ENCODE assay signal across 9 cellular contexts in the genomic region with DNA sequence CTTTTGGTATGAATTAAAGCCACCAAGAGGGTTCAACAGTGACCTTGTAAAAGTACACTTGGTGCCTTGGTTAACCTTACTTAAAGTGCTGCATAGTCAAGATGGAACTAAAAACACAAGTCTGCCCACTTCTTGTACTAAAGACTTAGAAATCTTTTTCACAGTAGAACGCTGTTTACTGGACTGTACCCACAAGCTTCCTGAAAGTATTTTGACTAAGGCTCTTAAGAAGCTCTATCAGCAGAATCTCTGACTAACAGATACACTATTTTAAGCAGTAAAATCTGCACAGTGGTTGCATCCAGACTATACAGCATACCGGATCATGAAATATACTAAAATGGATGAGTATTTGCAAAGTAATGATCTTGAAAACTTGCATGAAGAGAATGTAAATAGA. TPM values are rescaled to one million over a fixed set of nuclear protein-coding genes. Genes with fewer than 3 reads are reported as not detected.
DNase-seq lines count a peak whose midpoint lies in the region; ATAC-seq, FAIRE-seq and TF ChIP-seq lines count a peak whose summit lies in the region.
"Had no signal": no experiment of that assay in that cellular context is flagged by ENCODE, and none has a peak within 500 bp of the region (broad histone marks: within the 10 kb centered on the region; RNA-seq: fewer than 3 reads in every experiment).

No MANE protein-coding gene starts in this region.

- TF ChIP-seq CTCF in AG04449 (IDR thresholded peaks at IDR 0.05; ENCODE audit: insufficient read depth, low read length, missing control alignments) (no peak), GM12878 (IDR thresholded peaks at IDR 0.05 in 2 of 3, conservative IDR thresholded peaks at IDR 0.05 in 1 of 3; ENCODE audit: control insufficient read depth in 2 of 3, extremely low read depth in 1 of 3, insufficient read depth in 1 of 3, low read depth in 3 of 3, low read length in 3 of 3) (no peak), sigmoid colon (IDR thresholded peaks at IDR 0.05) (no peak)

- in situ Hi-C loops in GM12878 (cut with MboI) = no loop called here

- no peak overlapping the region for H3K27ac ChIP-seq in GM12878 (ENCODE audit: control insufficient read depth, insufficient read depth)
- no peak overlapping the region for H3K27ac ChIP-seq in sigmoid colon

- H3K9me3 ChIP-seq in GM12878 (replicated peaks; ENCODE audit: control insufficient read depth, insufficient read depth, low read length) (no peaks in the 10 kb centered on the region), sigmoid colon (no peaks in the 10 kb centered on the region)

- H3K27me3 Mint-ChIP-seq in natural killer cell treated with Interleukin-12 subunit alpha and Interleukin-12 subunit beta and Interleukin-15 and Interleukin-18, amount 100 ng/mL, for 72 hours = no peaks in the 10 kb centered on the region

- H3K4me3 ChIP-seq in AG04449 (ENCODE audit: low read depth, low read length) (no peak overlapping the region), GM12878 (no peak overlapping the region), sigmoid colon (no peak overlapping the region)

- H3K9ac ChIP-seq in GM12878 (ENCODE audit: control insufficient read depth, insufficient read depth, low read length) = no peak overlapping the region

- no peaks in the 10 kb centered on the region for H3K36me3 Mint-ChIP-seq in natural killer cell treated with Interleukin-12 subunit alpha and Interleukin-12 subunit beta and Interleukin-15 and Interleukin-18, amount 100 ng/mL, for 72 hours

- no peaks in the 10 kb centered on the region for H3K27me3 ChIP-seq in GM12878 (replicated peaks in 1 of 2; ENCODE audit: control insufficient read depth in 2 of 2, insufficient read depth in 2 of 2, low read length in 1 of 2)
- H3K27me3 ChIP-seq in sigmoid colon = no peaks in the 10 kb centered on the region

- H3K36me3 ChIP-seq in GM12878 (ENCODE audit: control insufficient read depth in 2 of 2, insufficient read depth in 2 of 2, low read length in 1 of 2) (no peaks in the 10 kb centered on the region), sigmoid colon (peaks cover 0 to 17% (median 2%) of the 10 kb centered on the region in 4 donors)

- RAD21 ChIA-PET in GM12878 (lab: Charles Lee; ENCODE audit: unreplicated experiment) = interaction anchor here (0.6 to 1.7 kb wide), 3 partner anchors 44 to 110 kb away, joined by 3 to 7 read pairs (median 4); no protein-coding TSS in a partner anchor

- peaks cover 6 to 9% of the 10 kb centered on the region in 2 donors for H3K4me1 Mint-ChIP-seq in natural killer cell treated with Interleukin-12 subunit alpha and Interleukin-12 subunit beta and Interleukin-15 and Interleukin-18, amount 100 ng/mL, for 72 hours (ENCODE audit: low read depth in 2 of 2)

- CTCF ChIA-PET in AG04449 (lab: Yijun Ruan, JAX) = no interaction called here
- CTCF ChIA-PET in GM12878 (lab: Yijun Ruan, JAX) = interaction anchor here (1.2 to 1.6 kb wide), 2 partner anchors 11 to 45 kb away, joined by 3 to 4 read pairs; no protein-coding TSS in a partner anchor

- BruUV-seq in GM12878 (replicated peaks; lab: Mats Ljungman, UMichigan) = no TSS peak

- no peak overlapping the region for H3K27ac Mint-ChIP-seq in natural killer cell treated with Interleukin-12 subunit alpha and Interleukin-12 subunit beta and Interleukin-15 and Interleukin-18, amount 100 ng/mL, for 72 hours

- intact Hi-C loops in GM12878 (cut with micrococcal nuclease; ENCODE audit: unreplicated experiment) = loop anchor here (5.0 kb wide), 1 partner anchor 100 kb away; no protein-coding TSS in a partner anchor
- intact Hi-C loops in sigmoid colon (cut with DNase I) = no loop called here

- no peaks in the 10 kb centered on the region for H3K9me3 Mint-ChIP-seq in natural killer cell treated with Interleukin-12 subunit alpha and Interleukin-12 subunit beta and Interleukin-15 and Interleukin-18, amount 100 ng/mL, for 72 hours

- H3K4me3 Mint-ChIP-seq in natural killer cell treated with Interleukin-12 subunit alpha and Interleukin-12 subunit beta and Interleukin-15 and Interleukin-18, amount 100 ng/mL, for 72 hours = no peak overlapping the region

- no peak for TF ChIP-seq RAD21 in GM12878 (IDR thresholded peaks at IDR 0.05; ENCODE audit: insufficient read depth, low read depth, low read length)

- no peaks in the 10 kb centered on the region for H3K4me1 ChIP-seq in GM12878 (ENCODE audit: control insufficient read depth, insufficient read depth, low read length)
- peaks cover 0 to 19% (median 3%) of the 10 kb centered on the region in 4 donors for H3K4me1 ChIP-seq in sigmoid colon

- WGBS in GM12878 (ENCODE audit: insufficient coverage, insufficient replicate concordance, low lambda C conversion rate, missing lambda C conversion rate) = 2% methylated on average over 2 of the region's 2 CpGs
- WGBS in sigmoid colon, 2 donors = 77 to 83% methylated on average over 2 of the region's 2 CpGs

- FAIRE-seq in GM12878 (lab: Jason Lieb, UNC) = peak; percentile 72

- no peak for TF ChIP-seq POLR2A in GM12878 (IDR thresholded peaks at IDR 0.05; ENCODE audit: low read depth, low read length)
- no peak for TF ChIP-seq POLR2A in sigmoid colon (IDR thresholded peaks at IDR 0.05)

- SMC1A ChIA-PET in GM12878 (lab: Charles Lee; ENCODE audit: uncharacterized antibody, unreplicated experiment) = interaction anchor here (0.9 to 1.5 kb wide), 3 partner anchors 9 to 63 kb away, joined by 3 read pairs; no protein-coding TSS in a partner anchor

- no peak overlapping the region for H3K4me2 ChIP-seq in GM12878 (ENCODE audit: control insufficient read depth, insufficient read depth)

- peaks cover 2% of the 10 kb centered on the region; the same call in 1 of the 2 replicates for H3K79me2 ChIP-seq in GM12878 (ENCODE audit: control insufficient read depth, insufficient read depth, low read length)

- H4K20me1 ChIP-seq in GM12878 (ENCODE audit: control insufficient read depth, insufficient read depth) = no peaks in the 10 kb centered on the region

- POLR2A ChIA-PET in AG04449 (lab: Yijun Ruan, JAX) = no interaction called here
- POLR2A ChIA-PET in GM12878 (lab: Charles Lee) = no interaction called here

- no peak overlapping the region for H2AFZ ChIP-seq in GM12878 (ENCODE audit: control insufficient read depth, low read depth, low read length)

- ATAC-seq in GM18861 (IDR thresholded peaks at IDR 0.05; ENCODE audit: unreplicated experiment) = peak; percentile 52
- peak; percentile 75 for ATAC-seq in HG03378 (IDR thresholded peaks at IDR 0.05; ENCODE audit: unreplicated experiment)
- peak; percentile 79 for ATAC-seq in GM12878
- ATAC-seq in natural killer cell treated with Interleukin-12 subunit alpha and Interleukin-12 subunit beta and Interleukin-15 and Interleukin-18, amount 100 ng/mL, for 72 hours = no peak

- TF ChIP-seq EP300 in GM12878 (IDR thresholded peaks at IDR 0.05; ENCODE audit: borderline replicate concordance in 1 of 2, control insufficient read depth in 1 of 2, low read depth in 2 of 2, low read length in 2 of 2) (no peak), sigmoid colon (IDR thresholded peaks at IDR 0.05) (no peak)

- DNase-seq in AG04449 (ENCODE audit: low read depth, low spot score) (peak; percentile 88), GM12878 (ENCODE audit: low read depth, low spot score) (no peak), SHP77 (lab: John Stamatoyannopoulos, UW) (no peak), retina (no peak), sigmoid colon (no peak)
- no peak for DNase-seq in natural killer cell treated with Interleukin-12 subunit alpha and Interleukin-12 subunit beta and Interleukin-15 and Interleukin-18, amount 100 ng/mL, for 72 hours (ENCODE audit: low spot score)
- DNase-seq: NCI-H1105 treated with DMSO at 0.1 percent for 48 hours had no signal

TF ChIP-seq in GM12878, 131 proteins besides CTCF, POLR2A, EP300 and RAD21 (continues in another document):
- TF ChIP-seq ZNF207 (IDR thresholded peaks at IDR 0.05; ENCODE audit: borderline replicate concordance) (no peak), SUPT20H (IDR thresholded peaks at IDR 0.05; ENCODE audit: borderline replicate concordance, control insufficient read depth, low read depth, low read length) (no peak), NFIC (IDR thresholded peaks at IDR 0.05; ENCODE audit: low read depth, low read length) (no peak)

RNA-seq across cellular contexts. Expression of a gene that starts 7.2 kb away (rescaled TPM):
- total RNA-seq in GM12878 (2013; cell fraction: nucleolus; rRNA removed) = 24.0 and 28.0 TPM in 2 replicates
- total RNA-seq in GM12878 (2014; rRNA removed) (12.2 and 16.9 TPM in 2 replicates), GM12878 (2014; rRNA removed; fragmentation: Illumina TruSeq; extraction: Trizol) (18.6 and 21.6 TPM in 2 replicates), GM12878 (2021) (12.2 and 13.2 TPM in 2 replicates), sigmoid colon (10 to 100 TPM; 24.1 to 32.1 (median 28.7) TPM)
- 8.5 TPM for polyA plus RNA-seq in GM12878 (2011; ENCODE audit: low read depth)
- polyA plus RNA-seq in GM12878 (2011; rRNA removed) (29.3 and 42.7 TPM in 2 replicates), GM12878 (2014; fragmentation: Illumina TruSeq; extraction: Trizol) (20.0 and 25.9 TPM in 2 replicates), GM12878 (2014; fragmentation: Nextera tagmentation; extraction: Ambion mirVana) (10 to 100 TPM in 1 of 2 experiments, 1 to 10 TPM in 1; 5.8 to 10.6 TPM), GM12878 (2014; rRNA removed) (12.8 and 15.1 TPM in 2 replicates), GM12878 (2016; fragmentation: Nextera tagmentation; extraction: Ambion mirVana) (10 to 100 TPM; 25.2 to 27.8 TPM), sigmoid colon (10 to 100 TPM; 12.7 to 18.7 (median 16.8) TPM)
- polyA plus RNA-seq in GM12878 (2011; cell fraction: cytosol; rRNA removed) = 11.2 and 15.6 TPM in 2 replicates
- 12.9 and 14.0 TPM in 2 replicates for polyA plus RNA-seq in GM12878 (2011; cell fraction: nucleus; rRNA removed)
- 9.7 and 13.7 TPM in 2 replicates for polyA plus RNA-seq in GM12878 (2012)
- polyA minus RNA-seq in GM12878 (2011; rRNA and poly(A)+ RNA removed) = 11.0 and 12.4 TPM in 2 replicates
- polyA minus RNA-seq in GM12878 (2011; cell fraction: cytosol; rRNA and poly(A)+ RNA removed) = 3.2 and 4.8 TPM in 2 replicates
- polyA minus RNA-seq in GM12878 (2011; cell fraction: nucleus; rRNA and poly(A)+ RNA removed) = 18.9 and 29.9 TPM in 2 replicates
- total RNA-seq in natural killer cell treated with Interleukin-12 subunit alpha and Interleukin-12 subunit beta and Interleukin-15 and Interleukin-18, amount 100 ng/mL, for 72 hours = 10 to 100 TPM; 16.7 to 17.7 TPM

Comparison
In these comparisons a context has a peak if more than half of its experiments do, and no peak if none do; other contexts are left out.
1. ATAC-seq: peak in GM18861 (single experiment), HG03378 (single experiment) and GM12878 (single experiment); none in natural killer cell treated with Interleukin-12 subunit alpha and Interleukin-12 subunit beta and Interleukin-15 and Interleukin-18, amount 100 ng/mL, for 72 hours (0 of 2).